19 cellular contexts compared by ENCODE assay signal in genomic region chr1:75736016-75736415, GRCh38. TPM values are rescaled to one million over a fixed set of nuclear protein-coding genes. Genes with fewer than 3 reads are reported as not detected.
A peak's percentile ranks its signal among the peaks of the same experiment; 100 is the strongest.
DNase-seq lines count a peak whose midpoint lies in the region; ATAC-seq, FAIRE-seq and TF ChIP-seq lines count a peak whose summit lies in the region.
"Had no signal": no experiment of that assay in that cellular context is flagged by ENCODE, and none has a peak within 500 bp of the region (broad histone marks: within the 10 kb centered on the region; RNA-seq: fewer than 3 reads in every experiment).

No MANE protein-coding gene starts in this region.

- no peak for TF ChIP-seq POLR2A in breast epithelium (IDR thresholded peaks at IDR 0.05)

- H3K36me3 ChIP-seq in breast epithelium (no peaks in the 10 kb centered on the region), HEK293 (ENCODE audit: control insufficient read depth in 2 of 2, insufficient read depth in 1 of 2, low read length in 2 of 2) (peaks cover 22 to 52% of the 10 kb centered on the region in 2 experiments), colonic mucosa (no peaks in the 10 kb centered on the region)

- H3K27ac Mint-ChIP-seq in MCF 10A (ENCODE audit: low read depth, unreplicated experiment) = peak overlapping the region; percentile 31
- H3K27ac Mint-ChIP-seq: CD4-positive, alpha-beta T cell; GM23338 had no signal

- no peaks in the 10 kb centered on the region for H3K4me1 ChIP-seq in breast epithelium
- no peaks in the 10 kb centered on the region for H3K4me1 ChIP-seq in HEK293 (ENCODE audit: control insufficient read depth, insufficient read depth, low read length)
- H3K4me1 ChIP-seq in colonic mucosa = no peaks in the 10 kb centered on the region
- H3K4me1 ChIP-seq: A549, Caco-2 had no signal

- H3K9me3 ChIP-seq in breast epithelium (no peaks in the 10 kb centered on the region), HEK293 (ENCODE audit: control insufficient read depth, insufficient read depth, low read depth, low read length) (no peaks in the 10 kb centered on the region), colonic mucosa (no peaks in the 10 kb centered on the region)
- H3K9me3 ChIP-seq: A549, Caco-2 had no signal

- intact Hi-C loops in MCF 10A (cut with micrococcal nuclease) = no loop called here
- intact Hi-C loops in breast epithelium (cut with DNase I; ENCODE audit: low total_unique reads) = no loop called here
- intact Hi-C loops in colonic mucosa (cut with DNase I) = no loop called here

- H3K9ac ChIP-seq in colonic mucosa (ENCODE audit: low read depth in 2 of 2, low read length in 2 of 2) = no peak overlapping the region

- POLR2A ChIA-PET in MCF 10A (lab: Yijun Ruan, JAX) = interaction anchor here (0.7 to 1.1 kb wide), 2 partner anchors 11 to 13 kb away, joined by 3 to 5 read pairs; no protein-coding TSS in a partner anchor
- POLR2A ChIA-PET in HEK293 (lab: Yijun Ruan, JAX) = no interaction called here

- H3K36me3 Mint-ChIP-seq in MCF 10A (ENCODE audit: insufficient read depth, unreplicated experiment) = peaks cover 57% of the 10 kb centered on the region

- H3K27me3 ChIP-seq in breast epithelium (no peaks in the 10 kb centered on the region), colonic mucosa (no peaks in the 10 kb centered on the region)

- no peaks in the 10 kb centered on the region for H3K27me3 Mint-ChIP-seq in MCF 10A (ENCODE audit: insufficient read depth, unreplicated experiment)
- H3K27me3 Mint-ChIP-seq: CD4-positive, alpha-beta T cell had no signal

- no peak overlapping the region for H3K4me3 ChIP-seq in breast epithelium
- H3K4me3 ChIP-seq in HEK293 (ENCODE audit: low read depth, low read length) = no peak overlapping the region
- no peak overlapping the region for H3K4me3 ChIP-seq in colonic mucosa
- H3K4me3 ChIP-seq: A549, GM12878, GM23338 had no signal

- peak; percentile 43 for FAIRE-seq in endometrium (lab: Jason Lieb, UNC)
- FAIRE-seq: A549, D721Med, GM12878 had no signal

- no peak for DNase-seq in MCF 10A (ENCODE audit: unreplicated experiment)
- no peak for DNase-seq in breast epithelium (ENCODE audit: low spot score in 2 of 2)
- no peak for DNase-seq in dedifferentiated amniotic fluid mesenchymal stem cell (ENCODE audit: extremely low spot score)
- no peak for DNase-seq in colonic mucosa
- DNase-seq: AML-193; Caco-2; CD4-positive, alpha-beta T cell; DMS79 treated with DMSO at 0.1 percent for 48 hours; H7 had no signal

- CTCF ChIA-PET in MCF 10A (lab: Yijun Ruan, JAX) = interaction anchor here (0.7 kb wide), 1 partner anchor 728 kb away, joined by 3 read pairs; no protein-coding TSS in a partner anchor
- CTCF ChIA-PET in HEK293 (lab: Yijun Ruan, JAX) = no interaction called here

- H3K9me3 Mint-ChIP-seq in MCF 10A (ENCODE audit: unreplicated experiment) = no peaks in the 10 kb centered on the region
- H3K9me3 Mint-ChIP-seq: CD4-positive, alpha-beta T cell; GM23338 had no signal

- ATAC-seq in HG03108 (IDR thresholded peaks at IDR 0.05; ENCODE audit: unreplicated experiment) = no peak
- ATAC-seq: A549, GM12878, GM23338, HCT116 had no signal

- no peak for TF ChIP-seq CTCF in MCF 10A (IDR thresholded peaks at IDR 0.05; ENCODE audit: unreplicated experiment)
- no peak for TF ChIP-seq CTCF in breast epithelium (IDR thresholded peaks at IDR 0.05)
- TF ChIP-seq CTCF in HEK293 (tag by site-specific recombination; IDR thresholded peaks at IDR 0.05) = no peak
- no peak for TF ChIP-seq CTCF in colonic mucosa (IDR thresholded peaks at IDR 0.05)

- no TSS peak for BruUV-seq in MCF 10A (replicated peaks; lab: Mats Ljungman, UMichigan)

- no peak overlapping the region for H3K4me3 Mint-ChIP-seq in MCF 10A (ENCODE audit: unreplicated experiment)
- H3K4me3 Mint-ChIP-seq: CD4-positive, alpha-beta T cell; GM23338 had no signal

- H3K27ac ChIP-seq in breast epithelium (no peak overlapping the region), HEK293 (ENCODE audit: extremely low read depth, low read depth, low read length) (no peak overlapping the region), colonic mucosa (no peak overlapping the region)
- H3K27ac ChIP-seq: 22Rv1, A549, C4-2B had no signal

- H3K4me1 Mint-ChIP-seq in MCF 10A (ENCODE audit: insufficient read depth, unreplicated experiment) = no peaks in the 10 kb centered on the region
- H3K4me1 Mint-ChIP-seq: GM23338 had no signal

TF ChIP-seq in HEK293, 187 proteins besides CTCF, POLR2A, EP300 and RAD21:
- TF ChIP-seq ZNF660 (tag by site-specific recombination; IDR thresholded peaks at IDR 0.05) (no peak), ZNF423 (tag by site-specific recombination; IDR thresholded peaks at IDR 0.05) (no peak)
- TF ChIP-seq, protein P1, sequence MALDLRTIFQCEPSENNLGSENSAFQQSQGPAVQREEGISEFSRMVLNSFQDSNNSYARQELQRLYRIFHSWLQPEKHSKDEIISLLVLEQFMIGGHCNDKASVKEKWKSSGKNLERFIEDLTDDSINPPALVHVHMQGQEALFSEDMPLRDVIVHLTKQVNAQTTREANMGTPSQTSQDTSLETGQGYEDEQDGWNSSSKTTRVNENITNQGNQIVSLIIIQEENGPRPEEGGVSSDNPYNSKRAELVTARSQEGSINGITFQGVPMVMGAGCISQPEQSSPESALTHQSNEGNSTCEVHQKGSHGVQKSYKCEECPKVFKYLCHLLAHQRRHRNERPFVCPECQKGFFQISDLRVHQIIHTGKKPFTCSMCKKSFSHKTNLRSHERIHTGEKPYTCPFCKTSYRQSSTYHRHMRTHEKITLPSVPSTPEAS (tag by site-specific recombination; IDR thresholded peaks at IDR 0.05) = peak; percentile 62

RNA-seq across cellular contexts. Expression of gene ACADM, which starts 11.5 kb away (rescaled TPM):
- total RNA-seq in MCF 10A (2022) (35.7 and 43.2 TPM in 2 replicates), breast epithelium (10 to 100 TPM; 46.7 to 62.9 (median 50.5) TPM), colonic mucosa (10 to 100 TPM; 38.2 to 68.9 TPM)

RNA-seq across cellular contexts. Expression of gene RABGGTB, which starts 50.0 kb away (rescaled TPM):
- total RNA-seq in MCF 10A (2022) (116 and 127 TPM in 2 replicates), breast epithelium (10 to 100 TPM; 64.8 to 81.1 (median 80.3) TPM), colonic mucosa (10 to 100 TPM; 58.3 to 67.6 TPM)
